ENCODE assay signal across 7 cellular contexts in genomic region chr14:73785336-73785833, GRCh38.
ATAC-seq and TF ChIP-seq lines count a peak whose summit lies in the region.

No MANE protein-coding gene starts in this region.

- H3K4me2 ChIP-seq in KMS-11 = peak overlapping the region; percentile 39; the same call in 1 of the 2 replicates
- H3K4me2 ChIP-seq in skeletal muscle satellite cell (ENCODE audit: low read length) = peak overlapping the region; percentile 91

- no peaks in the 10 kb centered on the region for H3K9me3 ChIP-seq in skeletal muscle satellite cell (replicated peaks; ENCODE audit: low read length)

- no peaks in the 10 kb centered on the region for H3K27me3 ChIP-seq in KMS-11 (ENCODE audit: insufficient read depth, low read depth)
- no peaks in the 10 kb centered on the region for H3K27me3 ChIP-seq in skeletal muscle satellite cell (ENCODE audit: control insufficient read depth, insufficient read depth, low read length)

- H3K4me3 ChIP-seq in GM08714 (ENCODE audit: low read length) (peak overlapping the region; percentile 87; the same call in 1 of the 2 replicates), KMS-11 (IDR thresholded peaks at IDR 0.05; ENCODE audit: insufficient read depth, low read depth, low read length) (no peak overlapping the region), iPS-11a (ENCODE audit: low read depth, low read length) (peak overlapping the region; percentile 69), skeletal muscle satellite cell (ENCODE audit: low read length) (peak overlapping the region; percentile 74)

- peaks cover 54% of the 10 kb centered on the region for H3K79me2 ChIP-seq in KMS-11 (ENCODE audit: insufficient read depth, low read depth)

- no peak overlapping the region for H2AFZ ChIP-seq in KMS-11 (ENCODE audit: low read depth)

- H4K20me1 ChIP-seq in KMS-11 (ENCODE audit: insufficient read depth) = no peaks in the 10 kb centered on the region

- peaks cover 45% of the 10 kb centered on the region for H3K4me1 ChIP-seq in KMS-11 (ENCODE audit: low read depth, poor library complexity, severe bottlenecking)
- H3K4me1 ChIP-seq in skeletal muscle satellite cell (ENCODE audit: control insufficient read depth, insufficient read depth, low read length) = peaks cover 59% of the 10 kb centered on the region

- H3K9ac ChIP-seq in KMS-11 (peak overlapping the region; percentile 94; the same call in 1 of the 2 replicates), skeletal muscle satellite cell (ENCODE audit: low read depth, low read length) (peak overlapping the region; percentile 94)

- peak overlapping the region; percentile 83; the same call in 1 of the 2 replicates for H3K27ac ChIP-seq in KMS-11
- peak overlapping the region; percentile 77 for H3K27ac ChIP-seq in adipose tissue (ENCODE audit: low read depth, low read length)

- TF ChIP-seq CTCF in KMS-11 (conservative IDR thresholded peaks at IDR 0.05; ENCODE audit: low read depth, low read length) = no peak

- 4 to 12% (median 7%) methylated on average over 8 of the region's 8 CpGs for WGBS in adipose tissue, 3 donors

- H3K36me3 ChIP-seq in KMS-11 (ENCODE audit: insufficient read depth) (no peaks in the 10 kb centered on the region), skeletal muscle satellite cell (ENCODE audit: insufficient read depth, low read length) (no peaks in the 10 kb centered on the region)

- ATAC-seq in HG02973 (IDR thresholded peaks at IDR 0.05; ENCODE audit: unreplicated experiment) = no peak
- ATAC-seq in GM18520 (IDR thresholded peaks at IDR 0.05; ENCODE audit: unreplicated experiment) = no peak
